In genomic region chr22:18893775-18894174, GRCh38 we compare ENCODE assay signal across 3 cellular contexts. TPM values are rescaled to one million over a fixed set of nuclear protein-coding genes. Genes with fewer than 3 reads are reported as not detected.
"Had no signal": no experiment of that assay in that cellular context is flagged by ENCODE, and none has a peak within 500 bp of the region (broad histone marks: within the 10 kb centered on the region; RNA-seq: fewer than 3 reads in every experiment).

No MANE protein-coding gene starts in this region.

RNA-seq across cellular contexts. Expression of gene PRODH, which starts 42.3 kb away (rescaled TPM):
- total RNA-seq: GM23248, H4, HFFc6 had no signal
- polyA plus RNA-seq: GM23248 had no signal
